In genomic region chr2:95314964-95315611, GRCh38 we compare ENCODE assay signal across 8 cellular contexts. TPM values are rescaled to one million over a fixed set of nuclear protein-coding genes. Genes with fewer than 3 reads are reported as not detected.
DNase-seq lines count a peak whose midpoint lies in the region; ATAC-seq, FAIRE-seq and TF ChIP-seq lines count a peak whose summit lies in the region.

No MANE protein-coding gene starts in this region.

- no peak overlapping the region for H3K9ac ChIP-seq in Karpas-422 (ENCODE audit: low read length)
- H3K9ac ChIP-seq in K562 (ENCODE audit: insufficient read depth in 1 of 2, low read depth in 2 of 2, low read length in 2 of 2), result no peak overlapping the region

- H3K9me1 ChIP-seq in K562 (ENCODE audit: control insufficient read depth, insufficient read depth, low read length), result no peaks in the 10 kb centered on the region

- no peak for FAIRE-seq in K562 (lab: Jason Lieb, UNC)

- H3K9me3 ChIP-seq in Karpas-422 (ENCODE audit: low read length), result no peaks in the 10 kb centered on the region
- H3K9me3 ChIP-seq in K562 (replicated peaks; ENCODE audit: control insufficient read depth, insufficient read depth, low read depth, low read length), result no peaks in the 10 kb centered on the region

- 1% methylated on average over 15 of the region's 16 CpGs for WGBS in K562 (ENCODE audit: insufficient coverage, low coverage, missing lambda C conversion rate)

- no peak overlapping the region for H3K27ac ChIP-seq in Karpas-422 (ENCODE audit: low read length)
- no peak overlapping the region for H3K27ac ChIP-seq in K562 (ENCODE audit: extremely low read depth, low read depth, low read length)

- H3K4me3 ChIP-seq in Karpas-422 (ENCODE audit: low read length) (no peak overlapping the region), K562 (no peak overlapping the region)

- peak; percentile 60 to 66 (median 62) for TF ChIP-seq CTCF in K562 (IDR thresholded peaks at IDR 0.05 in 2 of 3, conservative IDR thresholded peaks at IDR 0.05 in 1 of 3; ENCODE audit: insufficient read depth in 2 of 3, low read depth in 1 of 3, low read length in 3 of 3)

- H3K27me3 ChIP-seq in Karpas-422 (ENCODE audit: low read length) (no peaks in the 10 kb centered on the region), K562 (ENCODE audit: control insufficient read depth in 2 of 2, insufficient read depth in 2 of 2, low read length in 2 of 2) (peaks cover 6 to 76% of the 10 kb centered on the region in 2 experiments; a peak in 4 of 5 replicates)

- intact Hi-C loops in K562 (cut with micrococcal nuclease), result loop anchor here (1.0 kb wide), 1 partner anchor 84 kb away; no protein-coding TSS in a partner anchor

- BruUV-seq in K562 (replicated peaks; lab: Mats Ljungman, UMichigan), result no TSS peak

- H3K4me2 ChIP-seq in Karpas-422 (ENCODE audit: low read depth, low read length, poor library complexity, severe bottlenecking) (no peak overlapping the region), K562 (ENCODE audit: insufficient read depth, low read length) (no peak overlapping the region)

- H4K20me1 ChIP-seq in Karpas-422 (ENCODE audit: insufficient read depth, low read depth, low read length), result no peaks in the 10 kb centered on the region
- H4K20me1 ChIP-seq in K562 (replicated peaks; ENCODE audit: control insufficient read depth, insufficient read depth, low read length), result peaks cover 9% of the 10 kb centered on the region

- CTCF ChIA-PET in K562 (lab: Yijun Ruan, JAX; ENCODE audit: low intra/inter-chr PET ratio), result interaction anchor here (1.1 to 1.4 kb wide), 3 partner anchors 83 to 293 kb away, joined by 3 to 6 read pairs (median 3); no protein-coding TSS in a partner anchor

- TF ChIP-seq EP300 in K562 (IDR thresholded peaks at IDR 0.05; ENCODE audit: low read length), result no peak

- no peak for TF ChIP-seq POLR2A in K562 (conservative IDR thresholded peaks at IDR 0.05)

- peak; percentile 28 to 65; a peak in 2 of 4 replicates for TF ChIP-seq RAD21 in K562 (CRISPR knock-in tag; conservative IDR thresholded peaks at IDR 0.05 in 1 of 2, IDR thresholded peaks at IDR 0.05 in 1 of 2)

- H3K4me1 ChIP-seq in Karpas-422 (ENCODE audit: low read length) (no peaks in the 10 kb centered on the region), K562 (replicated peaks in 1 of 2; ENCODE audit: control insufficient read depth in 2 of 2, insufficient read depth in 2 of 2, low read length in 2 of 2) (peaks cover 0 to 5% of the 10 kb centered on the region in 2 experiments; a peak in 1 of 5 replicates)

- DNase-seq in DMS53 (lab: John Stamatoyannopoulos, UW) (peak; percentile 87), Karpas-422 (peak; percentile 48), K562 (ENCODE audit: extremely low read depth in 1 of 4, low spot score in 3 of 4) (peak; percentile 34 to 48 (median 45)), left kidney (ENCODE audit: low read depth, low spot score) (peak; percentile 82), NCI-H1105 (lab: John Stamatoyannopoulos, UW) (no peak)
- DNase-seq in stimulated activated CD4-positive, alpha-beta T cell treated with anti-CD3 and anti-CD28 coated beads, Interleukin-4, amount 100 ng/mL, for 24 hours, result no peak

- H2AFZ ChIP-seq in Karpas-422 (ENCODE audit: low read length) (no peak overlapping the region), K562 (ENCODE audit: low read depth, low read length) (no peak overlapping the region)

- POLR2A ChIA-PET in K562 (lab: Yijun Ruan, JAX), result no interaction called here

- H3K36me3 ChIP-seq in Karpas-422 (ENCODE audit: insufficient read depth, low read length) (no peaks in the 10 kb centered on the region), K562 (ENCODE audit: control insufficient read depth, insufficient read depth, low read length) (no peaks in the 10 kb centered on the region)

- ATAC-seq in K562 (peak; percentile 79), GM19351 (IDR thresholded peaks at IDR 0.05; ENCODE audit: unreplicated experiment) (no peak), GM19397 (IDR thresholded peaks at IDR 0.05; ENCODE audit: unreplicated experiment) (no peak)

- H3K79me2 ChIP-seq in Karpas-422 (ENCODE audit: low read length) (no peaks in the 10 kb centered on the region), K562 (ENCODE audit: control insufficient read depth, insufficient read depth, low read length) (no peaks in the 10 kb centered on the region)

- H3K9me2 ChIP-seq in Karpas-422 (replicated peaks; ENCODE audit: insufficient read depth, low read length), result no peaks in the 10 kb centered on the region

- in situ Hi-C loops in K562 (cut with MboI), result no loop called here

TF ChIP-seq in K562, 482 proteins besides CTCF, POLR2A, EP300 and RAD21 (continues in another document):
- TF ChIP-seq FOXP4 (CRISPR knock-in tag; IDR thresholded peaks at IDR 0.05; ENCODE audit: borderline replicate concordance) (no peak), CTCFL (IDR thresholded peaks at IDR 0.05; ENCODE audit: borderline replicate concordance, insufficient read depth, low read depth, low read length, poor library complexity, severe bottlenecking) (peak; percentile 7), SMC3 (conservative IDR thresholded peaks at IDR 0.05; ENCODE audit: insufficient read depth, low read depth, low read length) (peak; percentile 55), RNF2 (IDR thresholded peaks at IDR 0.05) (no peak)

RNA-seq across cellular contexts. Expression of gene KCNIP3, which starts 17.9 kb away (rescaled TPM):
- total RNA-seq in Karpas-422 (2014; rRNA removed; shearing (Covaris generic); ENCODE audit: low replicate concordance), result 0.18 TPM in 1 of 2 replicates, not detected in the other
- total RNA-seq in K562 (2011; cell fraction: chromatin; rRNA removed; ENCODE audit: low replicate concordance), result not detected in 2 replicates
- total RNA-seq in K562 (2011; cell fraction: nucleolus; rRNA removed), result not detected in 2 replicates
- total RNA-seq in K562 (2011; cell fraction: nucleoplasm; rRNA removed), result not detected in 2 replicates
- not detected in 2 replicates for total RNA-seq in K562 (2014; rRNA removed)
- total RNA-seq in K562 (2014; rRNA removed; fragmentation: Illumina TruSeq; extraction: Trizol), result not detected in 2 replicates
- total RNA-seq in K562 (2015; rRNA removed; fragmentation: Illumina TruSeq; extraction: Trizol), result not detected in 2 replicates
- total RNA-seq in K562 (2021), result 0.04 TPM in 1 of 2 replicates, not detected in the other
- polyA plus RNA-seq in K562 (2011; rRNA removed), result not detected in 2 replicates
- 0.03 TPM in 1 of 2 replicates, not detected in the other for polyA plus RNA-seq in K562 (2011; cell fraction: cytosol; rRNA removed)
- polyA plus RNA-seq in K562 (2011; cell fraction: nucleus; rRNA removed), result 0.22 TPM in 1 of 2 replicates, not detected in the other
- polyA plus RNA-seq in K562 (2012), result not detected in 2 replicates
- not detected in 2 replicates for polyA plus RNA-seq in K562 (2014; fragmentation: Illumina TruSeq; extraction: Trizol)
- not detected for polyA plus RNA-seq in K562 (2014; fragmentation: Nextera tagmentation; extraction: Ambion mirVana)
- not detected in 2 replicates for polyA plus RNA-seq in K562 (2014; rRNA removed)
- polyA minus RNA-seq in K562 (2011; rRNA and poly(A)+ RNA removed), result not detected in 2 replicates
- not detected in 2 replicates for polyA minus RNA-seq in K562 (2011; cell fraction: cytosol; rRNA and poly(A)+ RNA removed)
- not detected in 2 replicates for polyA minus RNA-seq in K562 (2011; cell fraction: nucleus; rRNA and poly(A)+ RNA removed)

RNA-seq across cellular contexts. Expression of gene PROM2, which starts 40.8 kb away (rescaled TPM):
- 0.07 and 0.72 TPM in 2 replicates for total RNA-seq in Karpas-422 (2014; rRNA removed; shearing (Covaris generic); ENCODE audit: low replicate concordance)
- not detected in 2 replicates for total RNA-seq in K562 (2011; cell fraction: chromatin; rRNA removed; ENCODE audit: low replicate concordance)
- total RNA-seq in K562 (2011; cell fraction: nucleolus; rRNA removed), result not detected in 2 replicates
- not detected in 2 replicates for total RNA-seq in K562 (2011; cell fraction: nucleoplasm; rRNA removed)
- total RNA-seq in K562 (2014; rRNA removed) (not detected in 2 replicates), K562 (2014; rRNA removed; fragmentation: Illumina TruSeq; extraction: Trizol) (not detected in 2 replicates), K562 (2015; rRNA removed; fragmentation: Illumina TruSeq; extraction: Trizol) (not detected in 2 replicates), K562 (2021) (0.07 TPM in 1 of 2 replicates, not detected in the other)
- polyA plus RNA-seq in K562 (2011; rRNA removed) (not detected in 2 replicates), K562 (2014; fragmentation: Illumina TruSeq; extraction: Trizol) (not detected in 2 replicates), K562 (2014; fragmentation: Nextera tagmentation; extraction: Ambion mirVana) (not detected), K562 (2014; rRNA removed) (not detected in 2 replicates)
- polyA plus RNA-seq in K562 (2011; cell fraction: cytosol; rRNA removed), result not detected in 2 replicates
- polyA plus RNA-seq in K562 (2011; cell fraction: nucleus; rRNA removed), result not detected in 2 replicates
- polyA plus RNA-seq in K562 (2012), result not detected in 2 replicates
- not detected in 2 replicates for polyA minus RNA-seq in K562 (2011; rRNA and poly(A)+ RNA removed)
- polyA minus RNA-seq in K562 (2011; cell fraction: cytosol; rRNA and poly(A)+ RNA removed), result not detected in 2 replicates
- under 0.01 TPM in 1 of 2 replicates, not detected in the other for polyA minus RNA-seq in K562 (2011; cell fraction: nucleus; rRNA and poly(A)+ RNA removed)

Comparison
In these comparisons a context has a peak if more than half of its experiments do, and no peak if none do; other contexts are left out.
1. DNase-seq: peak in DMS53 (single experiment), Karpas-422 (single experiment), K562 (4 of 4) and left kidney (single experiment); none in stimulated activated CD4-positive, alpha-beta T cell treated with anti-CD3 and anti-CD28 coated beads, Interleukin-4, amount 100 ng/mL, for 24 hours (single experiment) and NCI-H1105 (single experiment).